ENCODE assay signal across 8 cellular contexts in genomic region chr19:35744688-35745327, GRCh38. TPM values are rescaled to one million over a fixed set of nuclear protein-coding genes. Genes with fewer than 3 reads are reported as not detected.
DNase-seq lines count a peak whose midpoint lies in the region; ATAC-seq, FAIRE-seq and TF ChIP-seq lines count a peak whose summit lies in the region.

No MANE protein-coding gene starts in this region.

- H3K9me3 Mint-ChIP-seq in WTC11 (no peaks in the 10 kb centered on the region), immature natural killer cell (no peaks in the 10 kb centered on the region)

- H3K27ac Mint-ChIP-seq in WTC11: peak overlapping the region; percentile 99
- peak overlapping the region; percentile 98 to 100 (median 99) for H3K27ac Mint-ChIP-seq in immature natural killer cell

- no peak for FAIRE-seq in bronchial epithelial cell (lab: Jason Lieb, UNC)

- H3K36me3 Mint-ChIP-seq in WTC11 (peaks cover 6% of the 10 kb centered on the region; the same call in 1 of the 2 replicates), immature natural killer cell (peaks cover 0 to 5% (median 0%) of the 10 kb centered on the region in 3 donors)

- no peaks in the 10 kb centered on the region for H3K27me3 ChIP-seq in bronchial epithelial cell (ENCODE audit: control insufficient read depth, insufficient read depth, low read length)

- peaks cover 2% of the 10 kb centered on the region for H3K36me3 ChIP-seq in bronchial epithelial cell (ENCODE audit: control insufficient read depth, insufficient read depth, low read length)

- ATAC-seq in HG03045 (IDR thresholded peaks at IDR 0.05; ENCODE audit: unreplicated experiment): peak; percentile 39
- peak; percentile 43 for ATAC-seq in WTC11
- ATAC-seq in GM18861 (IDR thresholded peaks at IDR 0.05; ENCODE audit: unreplicated experiment): no peak

- DNase-seq in NCI-H226 (peak; percentile 90), WTC11 (ENCODE audit: low spot score) (peak; percentile 96), bronchial epithelial cell (ENCODE audit: low read depth) (peak; percentile 88), immature natural killer cell (peak; percentile 93 to 95 (median 94)), smooth muscle cell of the brain vasculature (ENCODE audit: low read depth, low spot score) (peak; percentile 91)

- H3K4me3 ChIP-seq in bronchial epithelial cell (ENCODE audit: low read depth, low read length): peak overlapping the region; percentile 85

- peaks cover 27% of the 10 kb centered on the region for H3K4me1 Mint-ChIP-seq in WTC11
- peaks cover 66 to 75% of the 10 kb centered on the region in 2 donors for H3K4me1 Mint-ChIP-seq in immature natural killer cell

- no peaks in the 10 kb centered on the region for H3K27me3 Mint-ChIP-seq in WTC11 (ENCODE audit: low read depth)
- H3K27me3 Mint-ChIP-seq in immature natural killer cell (ENCODE audit: low read depth in 3 of 3): peaks cover 13 to 14% (median 13%) of the 10 kb centered on the region in 3 donors

- POLR2A ChIA-PET in WTC11 (lab: Charles Lee): interaction anchor here (0.6 to 1.5 kb wide), 6 partner anchors 12 to 234 kb away, joined by 3 to 5 read pairs (median 4); partner anchors contain the start of genes HSPB6 and KMT2B

- CTCF ChIA-PET in WTC11 (lab: Charles Lee): interaction anchor here (0.6 to 2.0 kb wide), 19 partner anchors 12 to 309 kb away, joined by 3 to 41 read pairs (median 4); partner anchors contain the start of genes COX6B1, HSPB6, KIRREL2 and PROSER3

- TF ChIP-seq CTCF in GM12872 (IDR thresholded peaks at IDR 0.05; ENCODE audit: insufficient read depth, low read depth, low read length) (peak; percentile 22; the same call in 1 of the 3 replicates), WTC11 (IDR thresholded peaks at IDR 0.05) (no peak), bronchial epithelial cell (IDR thresholded peaks at IDR 0.05; ENCODE audit: insufficient read depth, low read length, severe bottlenecking) (peak; percentile 56)

- peak overlapping the region; percentile 98 for H3K4me3 Mint-ChIP-seq in WTC11
- H3K4me3 Mint-ChIP-seq in immature natural killer cell: peak overlapping the region; percentile 96 to 99 (median 98)

TF ChIP-seq in WTC11, 78 proteins besides CTCF, POLR2A, EP300 and RAD21 (continues in another document):
- TF ChIP-seq JUN (CRISPR knock-in tag; IDR thresholded peaks at IDR 0.05) (no peak), E2F4 (CRISPR knock-in tag; IDR thresholded peaks at IDR 0.05; ENCODE audit: borderline replicate concordance, low read depth) (no peak), MXD4 (CRISPR knock-in tag; IDR thresholded peaks at IDR 0.05; ENCODE audit: borderline replicate concordance) (no peak), ATF1 (CRISPR knock-in tag; IDR thresholded peaks at IDR 0.05) (no peak), ZNF281 (CRISPR knock-in tag; IDR thresholded peaks at IDR 0.05) (no peak), SMAD4 (CRISPR knock-in tag; IDR thresholded peaks at IDR 0.05) (no peak), ZBTB21 (CRISPR knock-in tag; IDR thresholded peaks at IDR 0.05; ENCODE audit: borderline replicate concordance) (no peak), HMGA2 (CRISPR knock-in tag; IDR thresholded peaks at IDR 0.05) (no peak), SMAD3 (CRISPR knock-in tag; IDR thresholded peaks at IDR 0.05; ENCODE audit: borderline replicate concordance) (no peak), NFATC4 (CRISPR knock-in tag; IDR thresholded peaks at IDR 0.05) (no peak), ARID4B (CRISPR knock-in tag; IDR thresholded peaks at IDR 0.05; ENCODE audit: borderline replicate concordance) (peak; percentile 63; the same call in 1 of the 2 replicates), FOXP1 (CRISPR knock-in tag; IDR thresholded peaks at IDR 0.05; ENCODE audit: borderline replicate concordance) (no peak), SP1 (CRISPR knock-in tag; conservative IDR thresholded peaks at IDR 0.05) (peak; percentile 43), IRF2 (CRISPR knock-in tag; IDR thresholded peaks at IDR 0.05; ENCODE audit: borderline replicate concordance, low read depth) (no peak), RORB (CRISPR knock-in tag; IDR thresholded peaks at IDR 0.05) (no peak), ZSCAN18 (CRISPR knock-in tag; IDR thresholded peaks at IDR 0.05) (no peak)

RNA-seq across cellular contexts. Expression of gene U2AF1L4, which starts 0.4 kb away (rescaled TPM):
- total RNA-seq in WTC11 (2021) (19.7 to 20.9 TPM (median 20.8 TPM) in 3 replicates), bronchial epithelial cell (14.7 and 17.5 TPM in 2 replicates)
- polyA plus RNA-seq in immature natural killer cell: 10 to 100 TPM; 11.8 to 21.4 (median 15.8) TPM

RNA-seq across cellular contexts. Expression of gene PSENEN, which starts 0.6 kb away (rescaled TPM):
- 80.3 to 85.3 TPM (median 84.0 TPM) in 3 replicates for total RNA-seq in WTC11 (2021)
- total RNA-seq in bronchial epithelial cell: 7.9 and 21.5 TPM in 2 replicates
- polyA plus RNA-seq in immature natural killer cell: 100 to 1,000 TPM; 127 to 149 (median 129) TPM

RNA-seq across cellular contexts. Expression of gene IGFLR1, which starts 2.6 kb away (rescaled TPM):
- 9.9 to 12.7 TPM (median 12.3 TPM) in 3 replicates for total RNA-seq in WTC11 (2021)
- 0.13 and 0.26 TPM in 2 replicates for total RNA-seq in bronchial epithelial cell
- 100 to 1,000 TPM in 2 of 3 donors, 10 to 100 TPM in 1; 94.6 to 116 (median 109) TPM for polyA plus RNA-seq in immature natural killer cell

RNA-seq across cellular contexts. Expression of gene LIN37, which starts 3.6 kb away (rescaled TPM):
- total RNA-seq in WTC11 (2021): 4.7 to 6.4 TPM (median 5.6 TPM) in 3 replicates
- total RNA-seq in bronchial epithelial cell: 5.3 and 7.0 TPM in 2 replicates
- polyA plus RNA-seq in immature natural killer cell: 10 to 100 TPM in 2 of 3 donors, 1 to 10 TPM in 1; 9.7 to 15.2 (median 12.6) TPM

RNA-seq across cellular contexts. Expression of gene HSPB6, which starts 12.0 kb away (rescaled TPM):
- 1.4 to 2.5 TPM (median 1.7 TPM) in 3 replicates for total RNA-seq in WTC11 (2021)
- total RNA-seq in bronchial epithelial cell: 0.13 and 1.3 TPM in 2 replicates
- not detected for polyA plus RNA-seq in immature natural killer cell
